ENCODE assay signal across 24 cellular contexts in the genomic region with DNA sequence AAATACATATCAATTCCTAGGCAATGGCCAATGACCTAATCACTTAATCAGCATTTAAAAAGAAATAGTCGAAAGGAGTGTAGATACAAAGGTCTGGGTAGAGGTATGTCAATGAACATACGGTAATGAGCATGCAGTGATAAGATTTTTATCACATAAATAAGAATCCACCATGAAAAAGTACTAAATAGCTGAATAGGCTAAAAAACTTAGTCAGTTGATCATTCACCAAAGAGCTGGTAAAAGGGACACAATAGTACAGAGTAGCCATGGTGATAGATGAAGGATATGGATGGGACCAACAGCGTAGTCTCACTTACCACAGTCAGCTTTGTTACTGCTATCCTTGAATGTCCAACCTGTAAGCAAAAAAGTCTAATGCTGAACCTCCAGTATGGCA.
"Had no signal": no experiment of that assay in that cellular context is flagged by ENCODE, and none has a peak within 500 bp of the region (broad histone marks: within the 10 kb centered on the region; RNA-seq: fewer than 3 reads in every experiment).

No MANE protein-coding gene starts in this region.

- FAIRE-seq: endothelial cell of umbilical vein, islet of Langerhans, keratinocyte had no signal

- H3K4me1 ChIP-seq: esophagus squamous epithelium, gastrocnemius medialis, heart right ventricle, left lung, lower lobe of right lung had no signal

- H3K27ac ChIP-seq: coronary artery, dorsolateral prefrontal cortex, esophagus squamous epithelium, gastrocnemius medialis, heart right ventricle, left lung, lower lobe of right lung had no signal

- DNase-seq: dermis blood vessel endothelial cell; dorsolateral prefrontal cortex; effector CD4-positive, alpha-beta T cell; effector memory CD4-positive, alpha-beta T cell; esophagus squamous epithelium; foreskin fibroblast; foreskin melanocyte; gastrocnemius medialis; glutamatergic neuron; head of caudate nucleus; heart right ventricle; hippocampal formation; left cardiac atrium; left lung; left ventricle myocardium superior; lower lobe of right lung; mesenchymal stem cell; mucosa of descending colon; naive B cell had no signal

- H3K36me3 ChIP-seq: esophagus squamous epithelium, gastrocnemius medialis, heart right ventricle, left lung, lower lobe of right lung had no signal

- H3K4me3 ChIP-seq: coronary artery, dorsolateral prefrontal cortex, esophagus squamous epithelium, gastrocnemius medialis, heart right ventricle, left lung, lower lobe of right lung, mucosa of descending colon had no signal

- H3K27me3 ChIP-seq: dorsolateral prefrontal cortex, esophagus squamous epithelium, gastrocnemius medialis, heart right ventricle, left lung had no signal

- H3K9me3 ChIP-seq: esophagus squamous epithelium, gastrocnemius medialis, lower lobe of right lung had no signal

- ATAC-seq: esophagus mucosa, gastrocnemius medialis, heart right ventricle, left cardiac atrium, left lung, left ventricle myocardium superior, lower lobe of right lung, mucosa of descending colon had no signal
